In the genomic region with DNA sequence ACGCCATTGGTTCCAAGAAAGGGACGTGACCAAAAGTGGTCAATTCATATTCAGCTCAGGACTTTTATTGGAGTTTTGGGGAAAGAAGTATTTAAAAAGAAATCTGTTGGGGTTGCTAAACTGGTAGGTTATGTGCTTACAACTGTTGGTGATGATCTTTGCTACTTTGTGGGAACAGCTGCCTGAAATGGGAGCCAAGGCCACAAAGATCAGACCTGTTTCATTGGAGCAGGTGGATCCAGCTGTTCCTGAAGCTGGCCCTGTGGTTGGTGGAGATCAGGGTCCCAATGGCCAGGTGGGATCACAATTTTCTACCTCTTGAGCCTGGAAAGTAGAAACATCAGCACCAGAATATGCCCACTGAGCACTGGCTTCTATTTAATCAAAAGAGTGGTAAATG, we compare ENCODE assay signal across 30 cellular contexts.
"Had no signal": no experiment of that assay in that cellular context is flagged by ENCODE, and none has a peak within 500 bp of the region (broad histone marks: within the 10 kb centered on the region; RNA-seq: fewer than 3 reads in every experiment).

No MANE protein-coding gene starts in this region.

- H3K36me3 ChIP-seq: adrenal gland, esophagus squamous epithelium, gastroesophageal sphincter had no signal

- DNase-seq: activated CD4-positive, alpha-beta memory T cell treated with anti-CD3 and anti-CD28 coated beads for 36 hours; activated CD4-positive, alpha-beta T cell treated with anti-CD3 and anti-CD28 coated beads for 36 hours; activated CD4-positive, alpha-beta T cell treated with anti-CD3 and anti-CD28 coated beads, Interleukin-2, amount 10 ng/mL, durations not matched to agents 24 days and 14 days; activated CD4-positive, CD25-positive, alpha-beta regulatory T cell; activated CD4-positive, CD25-positive, alpha-beta regulatory T cell treated with anti-CD3 and anti-CD28 coated beads, Interleukin-2, amount 50 U/mL, for 72 hours; activated CD8-positive, alpha-beta memory T cell treated with anti-CD3 and anti-CD28 coated beads, Interleukin-2, amount 10 ng/mL, durations not matched to agents 7 days and 5 days; activated CD8-positive, alpha-beta memory T cell treated with anti-CD3 and anti-CD28 coated beads, Interleukin-2, amount 50 U/mL, for 4 hours; activated CD8-positive, alpha-beta T cell treated with anti-CD3 and anti-CD28 coated beads, Interleukin-2, amount 10 ng/mL, durations not matched to agents 7 days and 5 days; activated effector memory CD4-positive, alpha-beta T cell treated with anti-CD3 and anti-CD28 coated beads, Interleukin-2, amount 50 U/mL, for 16 hours; activated naive CD4-positive, alpha-beta T cell treated with anti-CD3 and anti-CD28 coated beads for 36 hours; activated naive CD8-positive, alpha-beta T cell treated with anti-CD3 and anti-CD28 coated beads for 36 hours; activated naive CD8-positive, alpha-beta T cell treated with anti-CD3 and anti-CD28 coated beads, Interleukin-2, amount 50 U/mL, for 24 hours; activated T-cell treated with anti-CD3 and anti-CD28 coated beads, Interleukin-2, amount 50 U/mL, for 1 hour; activated T-cell treated with anti-CD3 and anti-CD28 coated beads, Interleukin-2, amount 50 U/mL, for 48 hours; adrenal gland; amygdala; aorta; body of pancreas; caudate nucleus; cortex of kidney; dermis blood vessel endothelial cell; effector CD8-positive, alpha-beta T cell; esophagus squamous epithelium; foreskin melanocyte; T-helper 2 cell had no signal

- H3K4me3 Mint-ChIP-seq: activated CD4-positive, alpha-beta memory T cell treated with anti-CD3 and anti-CD28 coated beads for 36 hours; activated CD4-positive, alpha-beta T cell treated with anti-CD3 and anti-CD28 coated beads for 36 hours; activated CD4-positive, alpha-beta T cell treated with anti-CD3 and anti-CD28 coated beads, Interleukin-2, amount 10 ng/mL, durations not matched to agents 24 days and 14 days; activated CD8-positive, alpha-beta memory T cell treated with anti-CD3 and anti-CD28 coated beads, Interleukin-2, amount 10 ng/mL, durations not matched to agents 7 days and 5 days; activated CD8-positive, alpha-beta T cell treated with anti-CD3 and anti-CD28 coated beads, Interleukin-2, amount 10 ng/mL, durations not matched to agents 7 days and 5 days; activated naive CD4-positive, alpha-beta T cell treated with anti-CD3 and anti-CD28 coated beads for 36 hours; activated naive CD4-positive, alpha-beta T cell treated with anti-CD3 and anti-CD28 coated beads, Interleukin-2, amount 50 U/mL, for 24 hours; activated naive CD8-positive, alpha-beta T cell treated with anti-CD3 and anti-CD28 coated beads for 36 hours; activated naive CD8-positive, alpha-beta T cell treated with anti-CD3 and anti-CD28 coated beads, Interleukin-2, amount 50 U/mL, for 24 hours; activated T-helper 1 cell treated with anti-CD3 and anti-CD28 coated beads, Interleukin-12 subunit alpha, Interleukin-12 subunit beta, Interleukin-2, Interleukin-4 antibody, amounts not matched to agents 30 ng/mL and 10 ng/mL and 1 ng/mL, durations not matched to agents 14 hours and 24 hours and 36 hours had no signal

- H3K9me3 ChIP-seq: adrenal gland, body of pancreas, esophagus squamous epithelium, gastroesophageal sphincter had no signal

- H3K4me1 ChIP-seq: body of pancreas had no signal

- H3K27ac ChIP-seq: adrenal gland, body of pancreas, epithelial cell of prostate, esophagus squamous epithelium, gastroesophageal sphincter had no signal

- H3K27me3 ChIP-seq: adrenal gland, body of pancreas, gastroesophageal sphincter had no signal

- H3K9me3 Mint-ChIP-seq: activated CD4-positive, alpha-beta memory T cell treated with anti-CD3 and anti-CD28 coated beads for 36 hours; activated CD4-positive, alpha-beta T cell treated with anti-CD3 and anti-CD28 coated beads, Interleukin-2, amount 10 ng/mL, durations not matched to agents 24 days and 14 days; activated naive CD4-positive, alpha-beta T cell treated with anti-CD3 and anti-CD28 coated beads for 36 hours; activated naive CD4-positive, alpha-beta T cell treated with anti-CD3 and anti-CD28 coated beads, Interleukin-2, amount 50 U/mL, for 24 hours; activated naive CD8-positive, alpha-beta T cell treated with anti-CD3 and anti-CD28 coated beads for 36 hours; activated naive CD8-positive, alpha-beta T cell treated with anti-CD3 and anti-CD28 coated beads, Interleukin-2, amount 50 U/mL, for 24 hours; activated T-helper 1 cell treated with anti-CD3 and anti-CD28 coated beads, Interleukin-12 subunit alpha, Interleukin-12 subunit beta, Interleukin-2, Interleukin-4 antibody, amounts not matched to agents 30 ng/mL and 10 ng/mL and 1 ng/mL, durations not matched to agents 14 hours and 24 hours and 36 hours; activated T-helper 2 cell treated with anti-CD3 and anti-CD28 coated beads, Interferon-gamma antibody, Interleukin-2, Interleukin-4, amounts not matched to agents 10 μg/mL and 5 μg/mL and 100 μg/mL, durations not matched to agents 14 hours and 24 hours and 36 hours had no signal

- H3K27ac Mint-ChIP-seq: activated CD4-positive, alpha-beta memory T cell treated with anti-CD3 and anti-CD28 coated beads for 36 hours; activated CD4-positive, alpha-beta T cell treated with anti-CD3 and anti-CD28 coated beads for 36 hours; activated CD4-positive, alpha-beta T cell treated with anti-CD3 and anti-CD28 coated beads, Interleukin-2, amount 10 ng/mL, durations not matched to agents 24 days and 14 days; activated CD8-positive, alpha-beta memory T cell treated with anti-CD3 and anti-CD28 coated beads, Interleukin-2, amount 10 ng/mL, durations not matched to agents 7 days and 5 days; activated CD8-positive, alpha-beta T cell treated with anti-CD3 and anti-CD28 coated beads, Interleukin-2, amount 10 ng/mL, durations not matched to agents 7 days and 5 days; activated naive CD4-positive, alpha-beta T cell treated with anti-CD3 and anti-CD28 coated beads for 36 hours; activated naive CD4-positive, alpha-beta T cell treated with anti-CD3 and anti-CD28 coated beads, Interleukin-2, amount 50 U/mL, for 24 hours; activated naive CD8-positive, alpha-beta T cell treated with anti-CD3 and anti-CD28 coated beads for 36 hours; activated naive CD8-positive, alpha-beta T cell treated with anti-CD3 and anti-CD28 coated beads, Interleukin-2, amount 50 U/mL, for 24 hours; activated T-helper 1 cell treated with anti-CD3 and anti-CD28 coated beads, Interleukin-12 subunit alpha, Interleukin-12 subunit beta, Interleukin-2, Interleukin-4 antibody, amounts not matched to agents 30 ng/mL and 10 ng/mL and 1 ng/mL, durations not matched to agents 14 hours and 24 hours and 36 hours; activated T-helper 2 cell treated with anti-CD3 and anti-CD28 coated beads, Interferon-gamma antibody, Interleukin-2, Interleukin-4, amounts not matched to agents 10 μg/mL and 5 μg/mL and 100 μg/mL, durations not matched to agents 14 hours and 24 hours and 36 hours had no signal

- H3K4me3 ChIP-seq: adrenal gland, body of pancreas, esophagus squamous epithelium, gastroesophageal sphincter had no signal

- ATAC-seq: activated CD4-positive, alpha-beta T cell treated with anti-CD3 and anti-CD28 coated beads for 36 hours; activated CD8-positive, alpha-beta memory T cell treated with anti-CD3 and anti-CD28 coated beads, Interleukin-2, amount 10 ng/mL, durations not matched to agents 7 days and 5 days; activated CD8-positive, alpha-beta T cell treated with anti-CD3 and anti-CD28 coated beads, Interleukin-2, amount 10 ng/mL, durations not matched to agents 7 days and 5 days; activated naive CD8-positive, alpha-beta T cell treated with anti-CD3 and anti-CD28 coated beads, Interleukin-2, amount 50 U/mL, for 24 hours; body of pancreas; gastroesophageal sphincter had no signal

- H3K36me3 Mint-ChIP-seq: activated CD4-positive, alpha-beta memory T cell treated with anti-CD3 and anti-CD28 coated beads for 36 hours; activated CD8-positive, alpha-beta memory T cell treated with anti-CD3 and anti-CD28 coated beads, Interleukin-2, amount 10 ng/mL, durations not matched to agents 7 days and 5 days; activated naive CD4-positive, alpha-beta T cell treated with anti-CD3 and anti-CD28 coated beads, Interleukin-2, amount 50 U/mL, for 24 hours; activated naive CD8-positive, alpha-beta T cell treated with anti-CD3 and anti-CD28 coated beads for 36 hours had no signal
